In the genomic region with DNA sequence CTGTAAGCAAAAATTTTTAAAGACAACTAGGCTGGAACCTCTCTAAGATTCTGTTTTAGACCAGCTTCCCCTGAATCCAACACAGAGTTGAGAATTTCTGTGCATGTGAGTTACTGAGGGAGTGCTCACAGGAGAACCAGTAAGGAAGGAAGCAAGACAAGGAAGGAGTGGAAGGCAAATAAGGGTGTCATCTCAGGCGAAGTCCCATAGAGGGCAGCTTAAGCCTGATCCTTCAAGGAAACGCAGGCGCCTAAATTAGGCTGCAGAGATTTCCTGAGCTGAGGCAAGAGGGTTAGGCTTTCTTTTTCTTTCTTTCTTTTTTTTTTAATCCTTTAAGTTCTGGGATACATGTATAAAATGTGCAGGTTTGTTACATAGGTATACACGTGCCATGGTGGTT, we compare ENCODE assay signal across 8 cellular contexts. TPM values are rescaled to one million over a fixed set of nuclear protein-coding genes. Genes with fewer than 3 reads are reported as not detected.
DNase-seq lines count a peak whose midpoint lies in the region; ATAC-seq and TF ChIP-seq lines count a peak whose summit lies in the region.

No MANE protein-coding gene starts in this region.

- CTCF ChIA-PET in AG04450 (lab: Charles Lee) (interaction anchor here (0.5 to 0.8 kb wide), 4 partner anchors 235 to 520 kb away, joined by 3 to 6 read pairs (median 3); no protein-coding TSS in a partner anchor), HEK293 (lab: Yijun Ruan, JAX) (interaction anchor here (0.5 to 1.2 kb wide), 9 partner anchors 20 to 413 kb away, joined by 3 to 4 read pairs (median 3); partner anchors contain the start of gene ATP2C1)

- H3K27me3 ChIP-seq in AG04450 (ENCODE audit: control insufficient read depth, insufficient read depth, low read length) (no peaks in the 10 kb centered on the region), ascending aorta (no peaks in the 10 kb centered on the region)

- no peaks in the 10 kb centered on the region for H3K36me3 Mint-ChIP-seq in activated naive CD8-positive, alpha-beta T cell treated with anti-CD3 and anti-CD28 coated beads for 36 hours

- intact Hi-C loops in ascending aorta (cut with DNase I), result no loop called here

- H3K9me3 ChIP-seq in AG04450 (ENCODE audit: control insufficient read depth, insufficient read depth, low read length) (no peaks in the 10 kb centered on the region), HEK293 (ENCODE audit: control insufficient read depth, insufficient read depth, low read depth, low read length) (no peaks in the 10 kb centered on the region), ascending aorta (no peaks in the 10 kb centered on the region)

- DNase-seq in AG04450 (ENCODE audit: low read depth, low spot score) (peak; percentile 1), ascending aorta (ENCODE audit: low spot score in 2 of 2) (no peak), islet precursor cell (peak; percentile 77), amygdala (lab: John Stamatoyannopoulos, UW) (no peak), T-helper 1 cell (no peak)
- no peak for DNase-seq in activated naive CD8-positive, alpha-beta T cell treated with anti-CD3 and anti-CD28 coated beads for 36 hours

- H3K27ac ChIP-seq in AG04450 (ENCODE audit: low read depth, low read length), result no peak overlapping the region
- H3K27ac ChIP-seq in HEK293 (ENCODE audit: extremely low read depth, low read depth, low read length), result no peak overlapping the region
- H3K27ac ChIP-seq in ascending aorta, result no peak overlapping the region

- POLR2A ChIA-PET in AG04450 (lab: Yijun Ruan, JAX) (no interaction called here), HEK293 (lab: Yijun Ruan, JAX) (no interaction called here)

- peaks cover 11% of the 10 kb centered on the region for H3K9me3 Mint-ChIP-seq in activated naive CD8-positive, alpha-beta T cell treated with anti-CD3 and anti-CD28 coated beads for 36 hours

- peaks cover 4% of the 10 kb centered on the region for H3K27me3 Mint-ChIP-seq in activated naive CD8-positive, alpha-beta T cell treated with anti-CD3 and anti-CD28 coated beads for 36 hours

- no peak overlapping the region for H3K4me3 Mint-ChIP-seq in activated naive CD8-positive, alpha-beta T cell treated with anti-CD3 and anti-CD28 coated beads for 36 hours

- H3K36me3 ChIP-seq in HEK293 (ENCODE audit: control insufficient read depth in 2 of 2, insufficient read depth in 1 of 2, low read length in 2 of 2), result no peaks in the 10 kb centered on the region
- H3K36me3 ChIP-seq in ascending aorta, result no peaks in the 10 kb centered on the region

- TF ChIP-seq CTCF in AG04450 (IDR thresholded peaks at IDR 0.05; ENCODE audit: low read depth, low read length) (peak; percentile 50), HEK293 (tag by site-specific recombination; IDR thresholded peaks at IDR 0.05) (peak; percentile 28; the same call in 1 of the 2 replicates), ascending aorta (IDR thresholded peaks at IDR 0.05) (peak in 2 of 3 experiments; percentile 16 to 49)

- no peak for ATAC-seq in HG03175 (IDR thresholded peaks at IDR 0.05; ENCODE audit: unreplicated experiment)

- H3K4me1 ChIP-seq in HEK293 (ENCODE audit: control insufficient read depth, insufficient read depth, low read length) (no peaks in the 10 kb centered on the region), ascending aorta (no peaks in the 10 kb centered on the region)

- H3K4me3 ChIP-seq in AG04450 (ENCODE audit: low read depth, low read length) (no peak overlapping the region), HEK293 (ENCODE audit: low read depth, low read length) (no peak overlapping the region), ascending aorta (no peak overlapping the region)

- H3K27ac Mint-ChIP-seq in activated naive CD8-positive, alpha-beta T cell treated with anti-CD3 and anti-CD28 coated beads for 36 hours, result no peak overlapping the region

- no peaks in the 10 kb centered on the region for H3K4me1 Mint-ChIP-seq in activated naive CD8-positive, alpha-beta T cell treated with anti-CD3 and anti-CD28 coated beads for 36 hours

TF ChIP-seq in HEK293, 187 proteins besides CTCF, POLR2A, EP300 and RAD21:
- TF ChIP-seq ZNF629 (tag by site-specific recombination; IDR thresholded peaks at IDR 0.05) (no peak), ZNF654 (tag by site-specific recombination; IDR thresholded peaks at IDR 0.05; ENCODE audit: low read depth) (peak; percentile 47), ZBTB44 (tag by site-specific recombination; IDR thresholded peaks at IDR 0.05) (no peak), ZBTB17 (tag by site-specific recombination; IDR thresholded peaks at IDR 0.05) (no peak)
TF ChIP-seq in HEK293: peak in this region for 1.

RNA-seq across cellular contexts. Expression of gene COL6A6, which starts 36.2 kb away (rescaled TPM):
- polyA plus RNA-seq in AG04450 (2011; rRNA removed), result not detected in 2 replicates
- not detected in 2 replicates for polyA minus RNA-seq in AG04450 (2011; rRNA and poly(A)+ RNA removed)
- not detected for total RNA-seq in ascending aorta
- not detected for total RNA-seq in activated naive CD8-positive, alpha-beta T cell treated with anti-CD3 and anti-CD28 coated beads for 36 hours

Comparison
In these comparisons a context has a peak if more than half of its experiments do, and no peak if none do; other contexts are left out.
1. DNase-seq: peak in AG04450 (single experiment) and islet precursor cell (single experiment); none in ascending aorta (0 of 2), amygdala (0 of 56), activated naive CD8-positive, alpha-beta T cell treated with anti-CD3 and anti-CD28 coated beads for 36 hours (single experiment) and T-helper 1 cell (0 of 5).
2. Peak in every context shown above with its lines, with median percentiles within 50 percentile points of each other: CTCF ChIP-seq.